10 cellular contexts compared by ENCODE assay signal in genomic region chr18:37282386-37283037, GRCh38.
A peak's percentile ranks its signal among the peaks of the same experiment; 100 is the strongest.
DNase-seq lines count a peak whose midpoint lies in the region; ATAC-seq and TF ChIP-seq lines count a peak whose summit lies in the region.
"Had no signal": no experiment of that assay in that cellular context is flagged by ENCODE, and none has a peak within 500 bp of the region (broad histone marks: within the 10 kb centered on the region; RNA-seq: fewer than 3 reads in every experiment).

No MANE protein-coding gene starts in this region.

- H4K20me1 ChIP-seq in mammary epithelial cell (ENCODE audit: insufficient read depth, low read length) = no peaks in the 10 kb centered on the region

- H3K27me3 Mint-ChIP-seq in neural crest cell (ENCODE audit: low read depth) = peaks cover 7% of the 10 kb centered on the region
- H3K27me3 Mint-ChIP-seq: activated CD4-positive, alpha-beta T cell treated with anti-CD3 and anti-CD28 coated beads, Interleukin-2, amount 10 ng/mL, durations not matched to agents 24 days and 14 days had no signal

- H3K27ac Mint-ChIP-seq in neural crest cell (ENCODE audit: unreplicated experiment) = no peak overlapping the region
- H3K27ac Mint-ChIP-seq: activated CD4-positive, alpha-beta T cell treated with anti-CD3 and anti-CD28 coated beads, Interleukin-2, amount 10 ng/mL, durations not matched to agents 24 days and 14 days had no signal

- CTCF ChIA-PET in mammary epithelial cell (lab: Charles Lee; ENCODE audit: low non-redundant PET) = no interaction called here

- H3K9me3 ChIP-seq in mammary epithelial cell (replicated peaks; ENCODE audit: insufficient read depth, low read length) = no peaks in the 10 kb centered on the region

- H3K36me3 ChIP-seq in mammary epithelial cell (ENCODE audit: insufficient read depth, low read length) = no peaks in the 10 kb centered on the region

- in situ Hi-C loops in mammary epithelial cell (cut with MboI; ENCODE audit: low sequenced_read_pairs in 2 of 2) = no loop called here

- 61% methylated on average over 3 of the region's 5 CpGs for WGBS in mammary epithelial cell (ENCODE audit: low coverage, missing lambda C conversion rate)

- no peaks in the 10 kb centered on the region for H3K36me3 Mint-ChIP-seq in neural crest cell (ENCODE audit: low read depth)

- no peaks in the 10 kb centered on the region for H3K79me2 ChIP-seq in mammary epithelial cell (ENCODE audit: insufficient read depth, low read length)

- TF ChIP-seq CTCF in GM12864 (IDR thresholded peaks at IDR 0.05; ENCODE audit: low read depth, low read length, missing control alignments) = peak; percentile 46
- TF ChIP-seq CTCF in LNCAP (IDR thresholded peaks at IDR 0.05) = peak; percentile 44
- peak; percentile 32 to 50 for TF ChIP-seq CTCF in mammary epithelial cell (conservative IDR thresholded peaks at IDR 0.05 in 1 of 2, IDR thresholded peaks at IDR 0.05 in 1 of 2; ENCODE audit: extremely low read depth in 1 of 2, insufficient read depth in 1 of 2, low read depth in 1 of 2, low read length in 2 of 2)
- TF ChIP-seq CTCF in neural crest cell (conservative IDR thresholded peaks at IDR 0.05) = peak; percentile 44

- dilution Hi-C loops in mammary epithelial cell (cut with HindIII; ENCODE audit: low sequenced_read_pairs) = no loop called here

- no peak overlapping the region for H3K9ac ChIP-seq in mammary epithelial cell (ENCODE audit: insufficient read depth, low read length)

- no peak overlapping the region for H3K4me2 ChIP-seq in mammary epithelial cell (ENCODE audit: insufficient read depth, low read depth, low read length)

- BruUV-seq in mammary epithelial cell (replicated peaks; lab: Mats Ljungman, UMichigan) = no TSS peak

- DNase-seq in GM12864 (ENCODE audit: low read depth) = no peak
- no peak for DNase-seq in mammary epithelial cell
- DNase-seq in neural crest cell (ENCODE audit: low read depth, low spot score) = no peak
- DNase-seq in foreskin melanocyte = no peak
- DNase-seq in stimulated activated CD4-positive, alpha-beta T cell treated with anti-CD3 and anti-CD28 coated beads, Interleukin-4, amount 100 ng/mL, for 4 hours = no peak
- DNase-seq: activated CD4-positive, alpha-beta T cell treated with anti-CD3 and anti-CD28 coated beads, Interleukin-2, amount 10 ng/mL, durations not matched to agents 24 days and 14 days; NCI-H1105 treated with DMSO at 0.1 percent for 48 hours; substantia nigra had no signal

- H3K9me3 Mint-ChIP-seq in neural crest cell = peaks cover 3% of the 10 kb centered on the region

- intact Hi-C loops in mammary epithelial cell (cut with micrococcal nuclease) = no loop called here

- ATAC-seq in GM21576 (IDR thresholded peaks at IDR 0.05; ENCODE audit: unreplicated experiment) = no peak

- no peaks in the 10 kb centered on the region for H3K27me3 ChIP-seq in mammary epithelial cell (ENCODE audit: insufficient read depth, low read length)

- no peak overlapping the region for H2AFZ ChIP-seq in mammary epithelial cell (ENCODE audit: low read depth, low read length)

- no peak overlapping the region for H3K4me3 Mint-ChIP-seq in neural crest cell
- H3K4me3 Mint-ChIP-seq: activated CD4-positive, alpha-beta T cell treated with anti-CD3 and anti-CD28 coated beads, Interleukin-2, amount 10 ng/mL, durations not matched to agents 24 days and 14 days had no signal

- no peaks in the 10 kb centered on the region for H3K4me1 ChIP-seq in mammary epithelial cell (ENCODE audit: insufficient read depth, low read length)

- no peak overlapping the region for H3K27ac ChIP-seq in mammary epithelial cell (ENCODE audit: insufficient read depth, low read depth, low read length)

- H3K4me3 ChIP-seq in GM12864 (ENCODE audit: low read depth, low read length) (no peak overlapping the region), mammary epithelial cell (replicated peaks in 1 of 3; ENCODE audit: insufficient read depth in 1 of 3, low read depth in 2 of 3, low read length in 3 of 3) (no peak overlapping the region)

- H3K4me1 Mint-ChIP-seq in neural crest cell = no peaks in the 10 kb centered on the region
- H3K4me1 Mint-ChIP-seq: activated CD4-positive, alpha-beta T cell treated with anti-CD3 and anti-CD28 coated beads, Interleukin-2, amount 10 ng/mL, durations not matched to agents 24 days and 14 days had no signal
